25 cellular contexts compared by ENCODE assay signal in the genomic region with DNA sequence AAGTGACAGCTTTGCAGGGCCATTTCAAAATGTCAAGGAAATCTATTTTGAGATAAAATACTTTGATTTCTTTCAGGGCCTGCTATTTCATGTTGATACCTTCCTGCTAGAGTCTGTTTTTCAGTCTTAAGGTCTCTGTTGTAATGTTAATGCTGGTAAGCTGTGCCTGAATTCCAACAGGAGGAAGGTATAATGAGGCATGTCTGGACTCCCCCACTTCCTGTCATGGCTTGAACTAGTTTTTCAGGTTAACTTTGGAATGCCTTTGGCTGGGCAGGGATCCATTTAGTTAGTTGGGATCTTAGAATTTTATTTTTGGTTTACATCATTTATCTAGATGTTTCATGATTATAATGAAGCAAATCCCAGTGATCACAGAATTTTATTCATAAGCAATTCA.
"Had no signal": no experiment of that assay in that cellular context is flagged by ENCODE, and none has a peak within 500 bp of the region (broad histone marks: within the 10 kb centered on the region; RNA-seq: fewer than 3 reads in every experiment).

No MANE protein-coding gene starts in this region.

- H3K27ac ChIP-seq: adrenal gland, ascending aorta, colonic mucosa, dorsolateral prefrontal cortex, left ventricle myocardium inferior, neutrophil, ovary, psoas muscle, right atrium auricular region, spleen, upper lobe of right lung had no signal

- H3K36me3 ChIP-seq: adrenal gland, ascending aorta, colonic mucosa, left ventricle myocardium inferior, neutrophil, ovary, right atrium auricular region, spleen, upper lobe of right lung had no signal

- H3K27me3 ChIP-seq: ascending aorta, colonic mucosa, neutrophil, ovary, right atrium auricular region, spleen, upper lobe of right lung had no signal

- H3K4me3 Mint-ChIP-seq: activated CD4-positive, alpha-beta T cell treated with anti-CD3 and anti-CD28 coated beads for 36 hours; activated naive CD8-positive, alpha-beta T cell; activated T-cell treated with anti-CD3 and anti-CD28 coated beads, Interleukin-2, amount 50 U/mL, for 24 hours; activated T-helper 17 cell treated with anti-CD3 and anti-CD28 coated beads, Interleukin-2, amount 50 U/mL, for 72 hours; effector memory CD8-positive, alpha-beta T cell; immature natural killer cell; nephron had no signal

- H3K4me3 ChIP-seq: adrenal gland, ascending aorta, colonic mucosa, dorsolateral prefrontal cortex, left ventricle myocardium inferior, ovary, psoas muscle, right atrium auricular region, spleen, upper lobe of right lung had no signal

- DNase-seq: activated CD4-positive, alpha-beta T cell treated with anti-CD3 and anti-CD28 coated beads for 36 hours; activated CD4-positive, alpha-beta T cell treated with anti-CD3 and anti-CD28 coated beads, Interleukin-2, amount 50 U/mL, for 4 hours; activated CD8-positive, alpha-beta memory T cell treated with anti-CD3 and anti-CD28 coated beads for 24 hours; activated CD8-positive, alpha-beta memory T cell treated with anti-CD3 and anti-CD28 coated beads, Interleukin-2, amount 50 U/mL, for 4 hours; activated T-cell treated with anti-CD3 and anti-CD28 coated beads, Interleukin-2, amount 50 U/mL, for 24 hours; adrenal gland; colonic mucosa; dorsolateral prefrontal cortex; effector memory CD8-positive, alpha-beta T cell; immature natural killer cell; kidney glomerular epithelial cell; left ventricle myocardium inferior; ovary; psoas muscle; spleen; stimulated activated CD4-positive, alpha-beta T cell treated with anti-CD3 and anti-CD28 coated beads, Interleukin-4, amount 100 ng/mL, for 1 hour; stimulated activated naive CD4-positive, alpha-beta T cell treated with Interleukin-2 at 50 U/mL for 16 hours; T-helper 1 cell; upper lobe of right lung had no signal

- H3K36me3 Mint-ChIP-seq: activated naive CD8-positive, alpha-beta T cell; immature natural killer cell had no signal

- H3K27ac Mint-ChIP-seq: activated CD4-positive, alpha-beta T cell treated with anti-CD3 and anti-CD28 coated beads for 36 hours; activated naive CD8-positive, alpha-beta T cell; activated T-cell treated with anti-CD3 and anti-CD28 coated beads, Interleukin-2, amount 50 U/mL, for 24 hours; activated T-helper 17 cell treated with anti-CD3 and anti-CD28 coated beads, Interleukin-2, amount 50 U/mL, for 72 hours; effector memory CD8-positive, alpha-beta T cell; immature natural killer cell; nephron had no signal

- H3K9me3 ChIP-seq: adrenal gland, ascending aorta, colonic mucosa, left ventricle myocardium inferior, neutrophil, ovary, psoas muscle, right atrium auricular region, spleen, upper lobe of right lung had no signal

- H3K9me3 Mint-ChIP-seq: activated T-cell treated with anti-CD3 and anti-CD28 coated beads, Interleukin-2, amount 50 U/mL, for 24 hours had no signal

- ATAC-seq: activated CD4-positive, alpha-beta T cell treated with anti-CD3 and anti-CD28 coated beads for 36 hours; activated T-helper 17 cell treated with anti-CD3 and anti-CD28 coated beads, Interleukin-2, amount 50 U/mL, for 72 hours; effector memory CD8-positive, alpha-beta T cell; psoas muscle; upper lobe of right lung had no signal

- H3K4me1 ChIP-seq: adrenal gland, ascending aorta, colonic mucosa, left ventricle myocardium inferior, psoas muscle, right atrium auricular region, spleen, upper lobe of right lung had no signal

- H3K4me1 Mint-ChIP-seq: activated CD4-positive, alpha-beta T cell treated with anti-CD3 and anti-CD28 coated beads for 36 hours; activated T-helper 17 cell treated with anti-CD3 and anti-CD28 coated beads, Interleukin-2, amount 50 U/mL, for 72 hours; immature natural killer cell; nephron had no signal
